In the genomic region with DNA sequence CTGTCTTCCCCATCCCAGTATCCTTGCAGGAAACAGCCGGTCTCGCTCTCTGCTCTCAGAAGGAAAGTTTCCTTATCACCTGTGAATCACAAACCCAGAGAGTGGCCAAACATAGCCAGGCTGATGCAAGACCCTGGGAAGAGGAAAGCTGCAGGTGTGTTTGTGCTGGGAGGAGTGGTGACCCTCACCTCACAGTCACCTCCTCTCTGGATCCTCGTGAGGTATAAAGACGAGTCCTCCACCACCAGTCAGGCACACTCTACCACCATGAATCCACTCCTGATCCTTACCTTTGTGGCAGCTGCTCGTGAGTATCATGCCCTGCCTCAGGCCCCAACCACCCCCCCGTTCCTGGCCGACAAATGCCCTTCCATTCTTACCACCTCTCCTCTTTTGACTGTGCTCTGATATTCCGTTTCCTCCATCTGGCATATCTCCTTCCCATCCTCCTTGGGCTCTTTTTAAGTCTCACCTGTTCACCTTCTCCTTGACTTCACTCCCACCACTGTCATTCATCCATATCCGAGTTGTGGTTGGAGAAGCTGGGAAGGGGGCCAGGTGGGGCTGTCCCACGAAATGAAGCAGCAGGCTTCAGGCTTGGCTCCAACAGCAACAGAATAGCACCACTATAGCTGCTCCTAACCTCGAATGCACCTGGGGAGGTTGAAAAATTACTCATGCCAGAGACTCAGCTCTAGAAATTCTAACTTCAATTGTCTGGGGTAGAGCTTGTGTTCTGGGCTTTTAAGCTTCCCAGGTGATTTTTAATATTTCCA, we compare ENCODE assay signal across 31 cellular contexts. TPM values are rescaled to one million over a fixed set of nuclear protein-coding genes. Genes with fewer than 3 reads are reported as not detected.
A peak's percentile ranks its signal among the peaks of the same experiment; 100 is the strongest.
DNase-seq lines count a peak whose midpoint lies in the region; ATAC-seq and TF ChIP-seq lines count a peak whose summit lies in the region.
"Had no signal": no experiment of that assay in that cellular context is flagged by ENCODE, and none has a peak within 500 bp of the region (broad histone marks: within the 10 kb centered on the region; RNA-seq: fewer than 3 reads in every experiment).

A gene (plus strand): TSS at position 255 of the 776 bp plus-strand sequence. CDS start 13 bp downstream, at position 268.

- H3K27ac ChIP-seq in RWPE2 (ENCODE audit: poor library complexity, severe bottlenecking) (no peak within 1 kb of the TSS), hepatocyte (peak within 1 kb of the TSS; percentile 75)
- H3K27ac ChIP-seq: BLaER1 treated with 17β-estradiol and CSF1 and Interleukin-3, amounts not matched to agents 10 nM and 100 nM; neutrophil; prostate gland; right lobe of liver had no signal

- no peak within 1 kb of the TSS for H3K4me3 Mint-ChIP-seq in stimulated activated effector memory CD8-positive, alpha-beta T cell treated with anti-CD3 and anti-CD28 coated beads, Interleukin-12 subunit alpha, Interleukin-12 subunit beta, amount 100 ng/mL, for 72 hours
- H3K4me3 Mint-ChIP-seq: activated CD8-positive, alpha-beta T cell treated with anti-CD3 and anti-CD28 coated beads for 36 hours; activated naive CD4-positive, alpha-beta T cell treated with anti-CD3 and anti-CD28 coated beads, Interleukin-2, amount 10 ng/mL, durations not matched to agents 7 days and 5 days; immature natural killer cell; memory B cell; T-helper 17 cell had no signal

- 0 out of 3 replicates have a peak, but pooled peaks have one; percentile 14 for ATAC-seq in RWPE2 (ENCODE audit: low read depth)
- no peak for ATAC-seq in stimulated activated effector memory CD8-positive, alpha-beta T cell treated with anti-CD3 and anti-CD28 coated beads, Interleukin-12 subunit alpha, Interleukin-12 subunit beta, amount 100 ng/mL, for 72 hours
- ATAC-seq: activated CD8-positive, alpha-beta T cell treated with anti-CD3 and anti-CD28 coated beads for 36 hours; PC-3; right lobe of liver; SK-N-SH treated with all-trans-retinoic acid at 6 μM for 48 hours; T-helper 17 cell had no signal

- H3K27me3 ChIP-seq in RWPE2 (ENCODE audit: insufficient read depth, poor library complexity, severe bottlenecking) (no peaks in the 10 kb centered on the region), hepatocyte (no peaks in the 10 kb centered on the region)
- H3K27me3 ChIP-seq: BLaER1 treated with 17β-estradiol and CSF1 and Interleukin-3, amounts not matched to agents 10 nM and 100 nM; neutrophil; right lobe of liver had no signal

- no peaks in the 10 kb centered on the region for H3K36me3 Mint-ChIP-seq in stimulated activated effector memory CD8-positive, alpha-beta T cell treated with anti-CD3 and anti-CD28 coated beads, Interleukin-12 subunit alpha, Interleukin-12 subunit beta, amount 100 ng/mL, for 72 hours
- H3K36me3 Mint-ChIP-seq: activated naive CD4-positive, alpha-beta T cell treated with anti-CD3 and anti-CD28 coated beads, Interleukin-2, amount 10 ng/mL, durations not matched to agents 7 days and 5 days; memory B cell had no signal

- TF ChIP-seq EP300 in Ishikawa (IDR thresholded peaks at IDR 0.05; ENCODE audit: borderline replicate concordance): peak; percentile 88

- no peaks in the 10 kb centered on the region for H3K9me3 Mint-ChIP-seq in stimulated activated effector memory CD8-positive, alpha-beta T cell treated with anti-CD3 and anti-CD28 coated beads, Interleukin-12 subunit alpha, Interleukin-12 subunit beta, amount 100 ng/mL, for 72 hours
- H3K9me3 Mint-ChIP-seq: activated CD8-positive, alpha-beta T cell treated with anti-CD3 and anti-CD28 coated beads for 36 hours; activated naive CD4-positive, alpha-beta T cell treated with anti-CD3 and anti-CD28 coated beads, Interleukin-2, amount 10 ng/mL, durations not matched to agents 7 days and 5 days; immature natural killer cell; memory B cell had no signal

- H3K4me3 ChIP-seq in RWPE2 (ENCODE audit: severe bottlenecking) (no peak within 1 kb of the TSS), hepatocyte (no peak within 1 kb of the TSS)
- H3K4me3 ChIP-seq: BLaER1 treated with 17β-estradiol and CSF1 and Interleukin-3, amounts not matched to agents 10 nM and 100 nM; prostate gland; right lobe of liver had no signal

- H3K36me3 ChIP-seq in RWPE2 (ENCODE audit: low read depth) (no peaks in the 10 kb centered on the region), hepatocyte (replicated peaks; ENCODE audit: insufficient read depth, low read depth) (no peaks in the 10 kb centered on the region)
- H3K36me3 ChIP-seq: BLaER1 treated with 17β-estradiol and CSF1 and Interleukin-3, amounts not matched to agents 10 nM and 100 nM; neutrophil; prostate gland; right lobe of liver had no signal

- no peak for TF ChIP-seq RAD21 in Ishikawa (IDR thresholded peaks at IDR 0.05; ENCODE audit: low read depth)

- no peak within 1 kb of the TSS for H2AFZ ChIP-seq in hepatocyte

- TF ChIP-seq CTCF in RWPE2 (IDR thresholded peaks at IDR 0.05; ENCODE audit: poor library complexity, severe bottlenecking): no peak
- TF ChIP-seq CTCF in hepatocyte (IDR thresholded peaks at IDR 0.05; ENCODE audit: poor library complexity): no peak

- DNase-seq in RWPE2 (ENCODE audit: low spot score) (no peak), hepatocyte (ENCODE audit: low spot score) (peak; percentile 70), NCI-H1436 treated with DMSO at 0.1 percent for 48 hours (lab: John Stamatoyannopoulos, UW) (no peak), AG08395 (ENCODE audit: low spot score) (no peak), T1000 (lab: John Stamatoyannopoulos, UW) (no peak)
- DNase-seq in stimulated activated effector memory CD8-positive, alpha-beta T cell treated with anti-CD3 and anti-CD28 coated beads, Interleukin-12 subunit alpha, Interleukin-12 subunit beta, amount 100 ng/mL, for 72 hours (ENCODE audit: low spot score in 2 of 2): no peak
- DNase-seq: activated CD8-positive, alpha-beta T cell treated with anti-CD3 and anti-CD28 coated beads for 36 hours; activated naive CD4-positive, alpha-beta T cell treated with anti-CD3 and anti-CD28 coated beads, Interleukin-2, amount 10 ng/mL, durations not matched to agents 7 days and 5 days; amniotic stem cell; COR-L47; GF-D8; hippocampal formation; immature natural killer cell; MV-4-11; NCI-H1436; NCI-H2171 treated with DMSO at 0.1 percent for 48 hours; NCI-H524; PC-3; right lobe of liver; Right ventricle myocardium superior; stimulated activated CD4-positive, alpha-beta T cell treated with anti-CD3 and anti-CD28 coated beads, Interleukin-2, amount 100 ng/mL, for 48 hours; T-helper 17 cell; trophoblast cell had no signal

- H3K27ac Mint-ChIP-seq in stimulated activated effector memory CD8-positive, alpha-beta T cell treated with anti-CD3 and anti-CD28 coated beads, Interleukin-12 subunit alpha, Interleukin-12 subunit beta, amount 100 ng/mL, for 72 hours: peak within 1 kb of the TSS; percentile 60
- H3K27ac Mint-ChIP-seq: activated CD8-positive, alpha-beta T cell treated with anti-CD3 and anti-CD28 coated beads for 36 hours; activated naive CD4-positive, alpha-beta T cell treated with anti-CD3 and anti-CD28 coated beads, Interleukin-2, amount 10 ng/mL, durations not matched to agents 7 days and 5 days; memory B cell; T-helper 17 cell had no signal

- no peaks in the 10 kb centered on the region for H4K20me1 ChIP-seq in hepatocyte (ENCODE audit: insufficient read depth, poor library complexity, severe bottlenecking)
- H4K20me1 ChIP-seq: BLaER1 treated with 17β-estradiol and CSF1 and Interleukin-3, amounts not matched to agents 10 nM and 100 nM had no signal

- no peaks in the 10 kb centered on the region for H3K9me2 ChIP-seq in hepatocyte (replicated peaks; ENCODE audit: insufficient read depth)

- 59% methylated on average over 11 of the region's 11 CpGs for WGBS in hepatocyte (ENCODE audit: low lambda C conversion rate, missing lambda C conversion rate)

- no peaks in the 10 kb centered on the region for H3K4me1 ChIP-seq in RWPE2 (ENCODE audit: insufficient read depth, poor library complexity, severe bottlenecking)
- H3K4me1 ChIP-seq in hepatocyte (ENCODE audit: insufficient read depth): peaks cover 9% of the 10 kb centered on the region
- H3K4me1 ChIP-seq: prostate gland, right lobe of liver had no signal

- H3K4me2 ChIP-seq in hepatocyte: no peak within 1 kb of the TSS

- no peaks in the 10 kb centered on the region for H3K9me3 ChIP-seq in RWPE2 (ENCODE audit: severe bottlenecking)
- H3K9me3 ChIP-seq in hepatocyte (ENCODE audit: low read depth): no peaks in the 10 kb centered on the region
- H3K9me3 ChIP-seq: BLaER1 treated with 17β-estradiol and CSF1 and Interleukin-3, amounts not matched to agents 10 nM and 100 nM; neutrophil; prostate gland; right lobe of liver had no signal

- H3K79me2 ChIP-seq in hepatocyte: no peaks in the 10 kb centered on the region

- H3K4me1 Mint-ChIP-seq in stimulated activated effector memory CD8-positive, alpha-beta T cell treated with anti-CD3 and anti-CD28 coated beads, Interleukin-12 subunit alpha, Interleukin-12 subunit beta, amount 100 ng/mL, for 72 hours: no peaks in the 10 kb centered on the region
- H3K4me1 Mint-ChIP-seq: activated naive CD4-positive, alpha-beta T cell treated with anti-CD3 and anti-CD28 coated beads, Interleukin-2, amount 10 ng/mL, durations not matched to agents 7 days and 5 days; immature natural killer cell; memory B cell had no signal

TF ChIP-seq in Ishikawa, 13 proteins besides CTCF, POLR2A, EP300 and RAD21 (continues in another document):
- TF ChIP-seq EGR1 (IDR thresholded peaks at IDR 0.05) (no peak), CEBPB (IDR thresholded peaks at IDR 0.05) (no peak)
- TF ChIP-seq, protein P1, sequence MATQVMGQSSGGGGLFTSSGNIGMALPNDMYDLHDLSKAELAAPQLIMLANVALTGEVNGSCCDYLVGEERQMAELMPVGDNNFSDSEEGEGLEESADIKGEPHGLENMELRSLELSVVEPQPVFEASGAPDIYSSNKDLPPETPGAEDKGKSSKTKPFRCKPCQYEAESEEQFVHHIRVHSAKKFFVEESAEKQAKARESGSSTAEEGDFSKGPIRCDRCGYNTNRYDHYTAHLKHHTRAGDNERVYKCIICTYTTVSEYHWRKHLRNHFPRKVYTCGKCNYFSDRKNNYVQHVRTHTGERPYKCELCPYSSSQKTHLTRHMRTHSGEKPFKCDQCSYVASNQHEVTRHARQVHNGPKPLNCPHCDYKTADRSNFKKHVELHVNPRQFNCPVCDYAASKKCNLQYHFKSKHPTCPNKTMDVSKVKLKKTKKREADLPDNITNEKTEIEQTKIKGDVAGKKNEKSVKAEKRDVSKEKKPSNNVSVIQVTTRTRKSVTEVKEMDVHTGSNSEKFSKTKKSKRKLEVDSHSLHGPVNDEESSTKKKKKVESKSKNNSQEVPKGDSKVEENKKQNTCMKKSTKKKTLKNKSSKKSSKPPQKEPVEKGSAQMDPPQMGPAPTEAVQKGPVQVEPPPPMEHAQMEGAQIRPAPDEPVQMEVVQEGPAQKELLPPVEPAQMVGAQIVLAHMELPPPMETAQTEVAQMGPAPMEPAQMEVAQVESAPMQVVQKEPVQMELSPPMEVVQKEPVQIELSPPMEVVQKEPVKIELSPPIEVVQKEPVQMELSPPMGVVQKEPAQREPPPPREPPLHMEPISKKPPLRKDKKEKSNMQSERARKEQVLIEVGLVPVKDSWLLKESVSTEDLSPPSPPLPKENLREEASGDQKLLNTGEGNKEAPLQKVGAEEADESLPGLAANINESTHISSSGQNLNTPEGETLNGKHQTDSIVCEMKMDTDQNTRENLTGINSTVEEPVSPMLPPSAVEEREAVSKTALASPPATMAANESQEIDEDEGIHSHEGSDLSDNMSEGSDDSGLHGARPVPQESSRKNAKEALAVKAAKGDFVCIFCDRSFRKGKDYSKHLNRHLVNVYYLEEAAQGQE (IDR thresholded peaks at IDR 0.05; ENCODE audit: low read depth): no peak

RNA-seq across cellular contexts. Expression of the gene that starts here (rescaled TPM):
- total RNA-seq in hepatocyte: 69.8 and 71.2 TPM in 2 replicates
- 67.6 and 78.5 TPM in 2 replicates for polyA plus RNA-seq in hepatocyte
- total RNA-seq: activated CD8-positive, alpha-beta T cell treated with anti-CD3 and anti-CD28 coated beads for 36 hours; LHCN-M2; PC-3; prostate gland; right lobe of liver; Right ventricle myocardium superior; T-helper 17 cell had no signal
- polyA plus RNA-seq: AG04450 had no signal
